27 cellular contexts compared by ENCODE assay signal in the genomic region with DNA sequence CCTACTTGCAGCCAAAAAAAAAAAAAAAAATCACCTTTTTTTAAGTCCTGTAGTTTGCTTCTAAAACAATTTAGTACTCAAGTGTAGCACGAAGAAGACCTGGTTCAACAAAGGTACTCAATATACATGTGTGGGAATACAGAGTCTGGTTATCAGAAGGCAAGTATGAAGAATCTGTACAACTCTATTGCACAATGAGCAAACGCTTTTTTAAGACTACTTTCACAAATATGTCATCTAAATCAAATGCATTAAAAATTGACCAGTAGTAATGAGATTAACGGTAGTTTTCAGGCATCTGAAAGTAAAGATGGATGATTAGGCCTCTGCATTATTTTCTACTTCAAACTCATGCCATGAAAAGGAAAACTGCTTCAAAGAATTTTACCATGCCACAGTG. TPM values are rescaled to one million over a fixed set of nuclear protein-coding genes. Genes with fewer than 3 reads are reported as not detected.
A peak's percentile ranks its signal among the peaks of the same experiment; 100 is the strongest.
DNase-seq lines count a peak whose midpoint lies in the region; ATAC-seq and TF ChIP-seq lines count a peak whose summit lies in the region.
"Had no signal": no experiment of that assay in that cellular context is flagged by ENCODE, and none has a peak within 500 bp of the region (broad histone marks: within the 10 kb centered on the region; RNA-seq: fewer than 3 reads in every experiment).

No MANE protein-coding gene starts in this region.

- no peaks in the 10 kb centered on the region for H3K9me3 ChIP-seq in CD4-positive, alpha-beta T cell (ENCODE audit: control insufficient read depth, low read length)
- H3K9me3 ChIP-seq in CD8-positive, alpha-beta memory T cell (ENCODE audit: low read length), result no peaks in the 10 kb centered on the region
- no peaks in the 10 kb centered on the region for H3K9me3 ChIP-seq in naive thymus-derived CD4-positive, alpha-beta T cell (ENCODE audit: control insufficient read depth in 2 of 3, low read length in 3 of 3)
- H3K9me3 ChIP-seq: A549, SJSA1 had no signal

- H3K27ac Mint-ChIP-seq in activated T-cell treated with anti-CD3 and anti-CD28 coated beads, Interleukin-2, amount 50 U/mL, for 24 hours, result peak overlapping the region; percentile 73
- peak overlapping the region; percentile 61 for H3K27ac Mint-ChIP-seq in CD4-positive, alpha-beta T cell
- peak overlapping the region in 5 of 8 donors; percentile 8 to 64 (median 18) for H3K27ac Mint-ChIP-seq in CD8-positive, alpha-beta memory T cell
- H3K27ac Mint-ChIP-seq in naive thymus-derived CD4-positive, alpha-beta T cell, result peak overlapping the region in 6 of 9 donors; percentile 19 to 56 (median 50)
- H3K27ac Mint-ChIP-seq: B cell had no signal

- H3K9me3 Mint-ChIP-seq in activated T-cell treated with anti-CD3 and anti-CD28 coated beads, Interleukin-2, amount 50 U/mL, for 24 hours, result no peaks in the 10 kb centered on the region
- H3K9me3 Mint-ChIP-seq in CD4-positive, alpha-beta T cell, result no peaks in the 10 kb centered on the region
- no peaks in the 10 kb centered on the region for H3K9me3 Mint-ChIP-seq in CD8-positive, alpha-beta memory T cell
- no peaks in the 10 kb centered on the region for H3K9me3 Mint-ChIP-seq in naive thymus-derived CD4-positive, alpha-beta T cell

- no peaks in the 10 kb centered on the region for H3K27me3 Mint-ChIP-seq in activated T-cell treated with anti-CD3 and anti-CD28 coated beads, Interleukin-2, amount 50 U/mL, for 24 hours
- H3K27me3 Mint-ChIP-seq in CD4-positive, alpha-beta T cell, result no peaks in the 10 kb centered on the region
- no peaks in the 10 kb centered on the region for H3K27me3 Mint-ChIP-seq in CD8-positive, alpha-beta memory T cell
- H3K27me3 Mint-ChIP-seq in naive thymus-derived CD4-positive, alpha-beta T cell, result no peaks in the 10 kb centered on the region
- H3K27me3 Mint-ChIP-seq: B cell had no signal

- H3K36me3 Mint-ChIP-seq in activated T-cell treated with anti-CD3 and anti-CD28 coated beads, Interleukin-2, amount 50 U/mL, for 24 hours (ENCODE audit: low read depth), result peaks cover 93% of the 10 kb centered on the region
- peaks cover 72% of the 10 kb centered on the region for H3K36me3 Mint-ChIP-seq in CD4-positive, alpha-beta T cell (ENCODE audit: low read depth)
- peaks cover 5 to 70% (median 28%) of the 10 kb centered on the region in 3 donors for H3K36me3 Mint-ChIP-seq in CD8-positive, alpha-beta memory T cell
- peaks cover 6 to 27% (median 23%) of the 10 kb centered on the region in 5 donors for H3K36me3 Mint-ChIP-seq in naive thymus-derived CD4-positive, alpha-beta T cell

- peaks cover 38% of the 10 kb centered on the region for H3K4me1 Mint-ChIP-seq in activated T-cell treated with anti-CD3 and anti-CD28 coated beads, Interleukin-2, amount 50 U/mL, for 24 hours (ENCODE audit: low read depth)
- peaks cover 29% of the 10 kb centered on the region for H3K4me1 Mint-ChIP-seq in CD4-positive, alpha-beta T cell (ENCODE audit: low read depth)
- H3K4me1 Mint-ChIP-seq in CD8-positive, alpha-beta memory T cell, result peaks cover 40 to 66% (median 60%) of the 10 kb centered on the region in 3 donors
- H3K4me1 Mint-ChIP-seq in naive thymus-derived CD4-positive, alpha-beta T cell, result peaks cover 13 to 48% (median 31%) of the 10 kb centered on the region in 7 donors

- H3K4me3 ChIP-seq in CD8-positive, alpha-beta memory T cell (ENCODE audit: low read length), result no peak overlapping the region
- no peak overlapping the region for H3K4me3 ChIP-seq in naive thymus-derived CD4-positive, alpha-beta T cell (ENCODE audit: low read length)
- H3K4me3 ChIP-seq: A549, GM23248, K562, PC-9, SJSA1 had no signal

- H3K36me3 ChIP-seq in CD8-positive, alpha-beta memory T cell (ENCODE audit: insufficient read depth, low read length), result peaks cover 27% of the 10 kb centered on the region
- peaks cover 6 to 39% (median 10%) of the 10 kb centered on the region in 3 experiments for H3K36me3 ChIP-seq in naive thymus-derived CD4-positive, alpha-beta T cell (ENCODE audit: control insufficient read depth in 2 of 3, insufficient read depth in 3 of 3, low read length in 3 of 3)

- TF ChIP-seq CTCF in CD4-positive, alpha-beta T cell (IDR thresholded peaks at IDR 0.05), result no peak

- H3K4me3 Mint-ChIP-seq in activated T-cell treated with anti-CD3 and anti-CD28 coated beads, Interleukin-2, amount 50 U/mL, for 24 hours, result no peak overlapping the region
- no peak overlapping the region for H3K4me3 Mint-ChIP-seq in CD4-positive, alpha-beta T cell
- H3K4me3 Mint-ChIP-seq in CD8-positive, alpha-beta memory T cell, result no peak overlapping the region
- H3K4me3 Mint-ChIP-seq in naive thymus-derived CD4-positive, alpha-beta T cell, result no peak overlapping the region
- H3K4me3 Mint-ChIP-seq: B cell had no signal

- DNase-seq in activated T-cell treated with anti-CD3 and anti-CD28 coated beads, Interleukin-2, amount 50 U/mL, for 24 hours, result no peak
- DNase-seq in activated T-cell treated with anti-CD3 and anti-CD28 coated beads for 4 hours (no peak), NCI-H526 treated with DMSO at 0.1 percent for 48 hours (lab: John Stamatoyannopoulos, UW) (no peak), DMS114 treated with DMSO at 0.1 percent for 48 hours (lab: John Stamatoyannopoulos, UW; ENCODE audit: unreplicated experiment) (no peak)
- no peak for DNase-seq in CD4-positive, alpha-beta T cell
- DNase-seq in CD8-positive, alpha-beta memory T cell, result no peak
- DNase-seq in naive thymus-derived CD4-positive, alpha-beta T cell, result no peak
- DNase-seq: DMS53; GM23248; H7; Kasumi-1; MV-4-11; NCI-H1105; NCI-H1436 treated with DMSO at 0.1 percent for 48 hours; NCI-H187 treated with DMSO at 0.1 percent for 48 hours; NCI-H2107; NCI-H446; NCI-H524 treated with DMSO at 0.1 percent for 48 hours; NCI-H82; NK-92 treated with Interleukin-12 subunit alpha and Interleukin-12 subunit beta, amount 100 ng/mL, for 24 hours; PC-9 had no signal

- intact Hi-C loops in CD4-positive, alpha-beta T cell (cut with DNase I, micrococcal nuclease), result no loop called here
- intact Hi-C loops in naive thymus-derived CD4-positive, alpha-beta T cell (cut with micrococcal nuclease), result no loop called here

- no peaks in the 10 kb centered on the region for H3K27me3 ChIP-seq in CD4-positive, alpha-beta T cell (ENCODE audit: control insufficient read depth, insufficient read depth, low read length)
- no peaks in the 10 kb centered on the region for H3K27me3 ChIP-seq in CD8-positive, alpha-beta memory T cell (ENCODE audit: insufficient read depth, low read length, poor library complexity, severe bottlenecking)
- no peaks in the 10 kb centered on the region for H3K27me3 ChIP-seq in naive thymus-derived CD4-positive, alpha-beta T cell (ENCODE audit: control insufficient read depth in 2 of 2, insufficient read depth in 2 of 2, low read length in 2 of 2)
- H3K27me3 ChIP-seq: SJSA1 had no signal

- no peak for ATAC-seq in CD4-positive, alpha-beta T cell (ENCODE audit: poor library complexity)
- no peak for ATAC-seq in naive thymus-derived CD4-positive, alpha-beta T cell
- ATAC-seq: A549, K562, Right ventricle myocardium inferior had no signal

- no peak overlapping the region for H3K27ac ChIP-seq in CD4-positive, alpha-beta T cell (ENCODE audit: low read depth, low read length)
- no peak overlapping the region for H3K27ac ChIP-seq in CD8-positive, alpha-beta memory T cell (ENCODE audit: low read depth, low read length)
- no peak overlapping the region for H3K27ac ChIP-seq in naive thymus-derived CD4-positive, alpha-beta T cell (ENCODE audit: low read depth, low read length)
- H3K27ac ChIP-seq: A549, C4-2B, GM23248, PC-9, SJSA1 had no signal

- CTCF ChIA-PET in CD4-positive, alpha-beta T cell (lab: Charles Lee), result interaction anchor here (2.2 kb wide), 1 partner anchor 8 kb away, joined by 14 read pairs; no protein-coding TSS in a partner anchor
- CTCF ChIA-PET in CD8-positive, alpha-beta memory T cell (lab: Charles Lee), result no interaction called here
- CTCF ChIA-PET in naive thymus-derived CD4-positive, alpha-beta T cell (lab: Charles Lee), result interaction anchor here (1.9 kb wide), 1 partner anchor 9 kb away, joined by 11 read pairs; no protein-coding TSS in a partner anchor

- peaks cover 11% of the 10 kb centered on the region for H3K4me1 ChIP-seq in CD8-positive, alpha-beta memory T cell (ENCODE audit: insufficient read depth, low read length)
- H3K4me1 ChIP-seq in naive thymus-derived CD4-positive, alpha-beta T cell (ENCODE audit: control insufficient read depth in 2 of 2, insufficient read depth in 2 of 2, low read length in 2 of 2), result peaks cover under 1 to 10% of the 10 kb centered on the region in 2 donors
- H3K4me1 ChIP-seq: SJSA1 had no signal

- POLR2A ChIA-PET in CD4-positive, alpha-beta T cell (lab: Charles Lee), result no interaction called here
- POLR2A ChIA-PET in CD8-positive, alpha-beta memory T cell (lab: Charles Lee), result no interaction called here
- POLR2A ChIA-PET in naive thymus-derived CD4-positive, alpha-beta T cell (lab: Charles Lee), result no interaction called here

RNA-seq across cellular contexts. Expression of gene CHORDC1, which starts 9.5 kb away (rescaled TPM):
- 10 to 100 TPM; 64.6 to 65.9 TPM for total RNA-seq in CD4-positive, alpha-beta T cell
- 100 to 1,000 TPM; 115 to 121 TPM for total RNA-seq in CD8-positive, alpha-beta memory T cell
- 31.9 TPM for polyA plus RNA-seq in CD8-positive, alpha-beta memory T cell
- total RNA-seq in naive thymus-derived CD4-positive, alpha-beta T cell, result 10 to 100 TPM; 64.0 to 77.3 (median 66.5) TPM
- 10 to 100 TPM; 16.6 to 28.3 TPM for polyA plus RNA-seq in naive thymus-derived CD4-positive, alpha-beta T cell

Comparison
In these comparisons a context has a peak if more than half of its experiments do, and no peak if none do; other contexts are left out.
1. H3K27ac Mint-ChIP-seq: peak in every context shown above with its lines; median percentile 73 in activated T-cell treated with anti-CD3 and anti-CD28 coated beads, Interleukin-2, amount 50 U/mL, for 24 hours; 61 in CD4-positive, alpha-beta T cell; 50 in naive thymus-derived CD4-positive, alpha-beta T cell; 18 in CD8-positive, alpha-beta memory T cell.